Comparison of ENCODE assay signal across 8 cellular contexts in the genomic region with DNA sequence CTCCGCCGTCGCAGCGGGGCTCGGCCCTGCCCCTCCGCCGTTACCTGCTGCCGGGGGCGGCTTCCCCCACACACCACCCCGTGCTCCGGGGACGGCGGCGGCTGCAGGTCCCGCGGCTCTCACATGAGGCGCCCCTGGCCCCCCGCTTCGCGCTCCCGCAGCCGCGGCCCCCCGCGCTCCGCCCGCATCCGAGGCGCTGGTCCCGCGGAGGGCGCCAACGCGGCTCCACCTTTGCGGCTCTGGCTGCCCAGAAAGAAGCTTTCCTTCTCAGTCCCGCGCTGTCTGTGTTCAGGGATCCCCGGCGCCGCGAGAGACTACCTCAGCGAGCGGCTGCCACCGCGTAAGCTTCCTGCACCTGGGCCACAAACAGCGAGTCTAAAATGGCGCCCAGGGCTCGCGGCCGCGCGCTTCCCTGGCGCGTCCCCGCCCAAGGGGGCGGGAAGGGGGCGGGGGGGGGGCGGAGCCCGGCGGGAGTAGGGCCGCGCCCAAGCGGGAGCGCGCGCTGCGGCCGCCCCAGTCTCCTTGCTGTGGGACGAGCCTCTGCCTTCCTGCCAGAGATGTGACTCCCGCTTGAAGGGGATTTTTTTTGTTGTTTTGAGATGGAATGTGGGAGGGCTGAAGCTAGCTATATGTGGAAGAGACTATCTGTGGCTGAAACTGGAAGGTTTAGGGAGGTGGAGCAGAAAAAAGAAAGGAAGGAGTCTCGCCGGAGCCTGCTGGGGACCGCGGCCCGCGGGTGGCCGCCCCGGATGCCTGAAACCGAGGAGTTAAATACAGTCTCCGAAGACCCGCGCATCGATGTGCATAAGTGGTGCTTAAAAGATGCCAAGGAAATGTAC. TPM values are rescaled to one million over a fixed set of nuclear protein-coding genes. Genes with fewer than 3 reads are reported as not detected.
DNase-seq lines count a peak whose midpoint lies in the region; ATAC-seq, FAIRE-seq and TF ChIP-seq lines count a peak whose summit lies in the region.

TSS of gene FBXL3 (minus strand) at position 377 of the 839 bp plus-strand sequence. CDS start 5,299 bp downstream, outside the sequence.

- H3K4me2 ChIP-seq in HepG2 (ENCODE audit: low read depth, low read length), result peak within 1 kb of the TSS; percentile 94

- peaks cover 40% of the 10 kb centered on the region for H3K79me2 ChIP-seq in HepG2 (ENCODE audit: insufficient read depth, low read length)

- H2AFZ ChIP-seq in HepG2 (ENCODE audit: low read length), result peak within 1 kb of the TSS; percentile 92

- POLR2A ChIA-PET in HepG2 (lab: Yijun Ruan, JAX), result interaction anchor here (1.0 to 2.5 kb wide), 6 partner anchors 13 to 1266 kb away, joined by 3 to 12 read pairs (median 5); partner anchors contain the start of gene CLN5

- peak within 1 kb of the TSS; percentile 91 for H3K27ac Mint-ChIP-seq in dendritic cell treated with granulocyte-macrophage colony-stimulating factor and Interleukin-4, amounts not matched to agents 40 ng/mL and 50 ng/mL, for 4 days

- H3K36me3 Mint-ChIP-seq in dendritic cell treated with granulocyte-macrophage colony-stimulating factor and Interleukin-4, amounts not matched to agents 40 ng/mL and 50 ng/mL, for 4 days (ENCODE audit: low read depth), result peaks cover 29% of the 10 kb centered on the region

- peak within 1 kb of the TSS; percentile 96 for H3K27ac ChIP-seq in HepG2 (ENCODE audit: extremely low read length, insufficient read depth, low read length)

- FAIRE-seq in HepG2 (lab: Jason Lieb, UNC), result no peak

- TF ChIP-seq EP300 in HepG2 (IDR thresholded peaks at IDR 0.05; ENCODE audit: low read depth in 2 of 2, low read length in 2 of 2), result no peak
- TF ChIP-seq EP300 in HepG2 (CRISPR knock-in tag; IDR thresholded peaks at IDR 0.05; ENCODE audit: borderline replicate concordance), result no peak

- ATAC-seq in GM19328 (IDR thresholded peaks at IDR 0.05; ENCODE audit: unreplicated experiment), result peak; percentile 48
- ATAC-seq in HG03469 (IDR thresholded peaks at IDR 0.05; ENCODE audit: unreplicated experiment), result peak; percentile 46
- peak; percentile 78 for ATAC-seq in HepG2

- intact Hi-C loops in dendritic cell treated with granulocyte-macrophage colony-stimulating factor and Interleukin-4, amounts not matched to agents 40 ng/mL and 50 ng/mL, for 4 days (cut with micrococcal nuclease), result loop anchor here (2.0 to 5.0 kb wide), 2 partner anchors 34 to 40 kb away; partner anchors contain the start of gene CLN5
- intact Hi-C loops in HepG2 (cut with micrococcal nuclease; ENCODE audit: unreplicated experiment), result loop anchor here (5.0 to 10.0 kb wide), 2 partner anchors 35 to 298 kb away; partner anchors contain the start of gene MYCBP2

- peaks cover 1 to 4% of the 10 kb centered on the region in 2 experiments; a peak in 3 of 5 replicates for H3K36me3 ChIP-seq in HepG2 (replicated peaks in 1 of 2; ENCODE audit: control insufficient read depth in 1 of 2, insufficient read depth in 2 of 2, low read length in 2 of 2)

- peaks cover 48% of the 10 kb centered on the region for H3K4me1 ChIP-seq in HepG2 (ENCODE audit: insufficient read depth, low read length)

- no peaks in the 10 kb centered on the region for H3K27me3 Mint-ChIP-seq in dendritic cell treated with granulocyte-macrophage colony-stimulating factor and Interleukin-4, amounts not matched to agents 40 ng/mL and 50 ng/mL, for 4 days

- DNase-seq in C1 segment of cervical spinal cord (lab: John Stamatoyannopoulos, UW) (peak; percentile 34 to 95 (median 80)), NCI-H748 (lab: John Stamatoyannopoulos, UW; ENCODE audit: unreplicated experiment) (peak; percentile 89), HepG2 (ENCODE audit: low spot score) (peak; percentile 46)
- DNase-seq in activated CD4-positive, alpha-beta T cell treated with anti-CD3 and anti-CD28 coated beads, Interleukin-2, amount 50 U/mL, for 4 hours, result peak; percentile 72 to 75
- DNase-seq in stimulated activated CD4-positive, alpha-beta T cell treated with anti-CD3 and anti-CD28 coated beads, Interleukin-2, amount 100 ng/mL, for 48 hours, result peak; percentile 72 to 80

- no peaks in the 10 kb centered on the region for H3K9me3 ChIP-seq in HepG2 (ENCODE audit: low read length)

- H3K27me3 ChIP-seq in HepG2 (ENCODE audit: control insufficient read depth in 1 of 2, insufficient read depth in 2 of 2, low read length in 2 of 2), result no peaks in the 10 kb centered on the region; a peak in 1 of 5 replicates

- H4K20me1 ChIP-seq in HepG2 (ENCODE audit: insufficient read depth, low read length), result peaks cover 36% of the 10 kb centered on the region

- no TSS peak for BruUV-seq in HepG2 (replicated peaks; lab: Mats Ljungman, UMichigan)

- H3K9ac ChIP-seq in HepG2 (ENCODE audit: insufficient read depth, low read depth, low read length), result peak within 1 kb of the TSS; percentile 93

- peaks cover 50% of the 10 kb centered on the region for H3K4me1 Mint-ChIP-seq in dendritic cell treated with granulocyte-macrophage colony-stimulating factor and Interleukin-4, amounts not matched to agents 40 ng/mL and 50 ng/mL, for 4 days (ENCODE audit: low read depth)

- peak; percentile 57 to 92 for TF ChIP-seq POLR2A in HepG2 (IDR thresholded peaks at IDR 0.05; ENCODE audit: insufficient read depth in 1 of 2, low read depth in 2 of 2, low read length in 2 of 2)

- peak within 1 kb of the TSS; percentile 93 for H3K4me3 Mint-ChIP-seq in dendritic cell treated with granulocyte-macrophage colony-stimulating factor and Interleukin-4, amounts not matched to agents 40 ng/mL and 50 ng/mL, for 4 days

- CTCF ChIA-PET in HepG2 (lab: Yijun Ruan, JAX; ENCODE audit: low intra/inter-chr PET ratio, low total read pairs), result no interaction called here

- H3K4me3 ChIP-seq in HepG2 (replicated peaks in 1 of 3; ENCODE audit: insufficient read depth in 1 of 3, low read depth in 2 of 3, low read length in 3 of 3), result peak within 1 kb of the TSS; percentile 86 to 98 (median 95)

- H3K9me3 Mint-ChIP-seq in dendritic cell treated with granulocyte-macrophage colony-stimulating factor and Interleukin-4, amounts not matched to agents 40 ng/mL and 50 ng/mL, for 4 days, result peaks cover 4% of the 10 kb centered on the region

- under 1% methylated on average over 23 of the region's 83 CpGs for WGBS in HepG2 (ENCODE audit: low lambda C conversion rate)

- TF ChIP-seq CTCF in HepG2 (CRISPR knock-in tag; IDR thresholded peaks at IDR 0.05), result no peak

- peak; percentile 42; the same call in 1 of the 2 replicates for TF ChIP-seq RAD21 in HepG2 (CRISPR knock-in tag; IDR thresholded peaks at IDR 0.05)

- in situ Hi-C loops in HepG2 (cut with HindIII; ENCODE audit: extremely low pct_ligation_motif_present, low pct_unique_long_range_greater_than_20kb), result no loop called here

TF ChIP-seq in HepG2, 621 proteins besides CTCF, POLR2A, EP300 and RAD21 (continues in another document):
- TF ChIP-seq ZBTB7B (CRISPR knock-in tag; IDR thresholded peaks at IDR 0.05) (0 out of 2 replicates have a peak, but pooled peaks have one; percentile 10), ISX (CRISPR knock-in tag; conservative IDR thresholded peaks at IDR 0.05) (no peak), PRDM4 (CRISPR knock-in tag; IDR thresholded peaks at IDR 0.05; ENCODE audit: borderline replicate concordance) (no peak), ZNF709 (CRISPR knock-in tag; IDR thresholded peaks at IDR 0.05) (0 out of 2 replicates have a peak, but pooled peaks have one; percentile 51), ATRX (CRISPR knock-in tag; IDR thresholded peaks at IDR 0.05; ENCODE audit: borderline replicate concordance) (no peak), ZBTB21 (CRISPR knock-in tag; IDR thresholded peaks at IDR 0.05) (no peak), ZNF670 (CRISPR knock-in tag; IDR thresholded peaks at IDR 0.05; ENCODE audit: borderline replicate concordance) (peak; percentile 13; the same call in 1 of the 2 replicates)

RNA-seq across cellular contexts. Expression of gene FBXL3, which starts in this region (rescaled TPM):
- total RNA-seq in HepG2 (2016; rRNA removed; fragmentation: Illumina TruSeq; extraction: Trizol), result 18.5 and 22.6 TPM in 2 replicates
- 2.3 and 2.6 TPM in 2 replicates for total RNA-seq in HepG2 (2016; cell fraction: cytosol; rRNA removed; fragmentation: Illumina TruSeq; extraction: Trizol; ENCODE audit: low read depth)
- 18.5 and 23.2 TPM in 2 replicates for total RNA-seq in HepG2 (2016; cell fraction: insoluble cytoplasmic fraction; rRNA removed; fragmentation: Illumina TruSeq; extraction: Trizol)
- 7.6 and 9.0 TPM in 2 replicates for total RNA-seq in HepG2 (2016; cell fraction: membrane; rRNA removed; fragmentation: Illumina TruSeq; extraction: Trizol)
- 20.3 and 21.3 TPM in 2 replicates for total RNA-seq in HepG2 (2016; cell fraction: nucleus; rRNA removed; fragmentation: Illumina TruSeq; extraction: Trizol)
- 10.6 and 11.5 TPM in 2 replicates for polyA plus RNA-seq in HepG2 (2011; rRNA removed)
- polyA plus RNA-seq in HepG2 (2011; cell fraction: cytosol; rRNA removed), result 6.0 and 9.2 TPM in 2 replicates
- polyA plus RNA-seq in HepG2 (2011; cell fraction: nucleus; rRNA removed), result 7.8 and 8.4 TPM in 2 replicates
- 13.9 and 14.9 TPM in 2 replicates for polyA plus RNA-seq in HepG2 (2012)
- 0.85 and 1.0 TPM in 2 replicates for polyA plus RNA-seq in HepG2 (2016; cell fraction: cytosol; fragmentation: Illumina TruSeq; extraction: Trizol; ENCODE audit: low read depth)
- 18.4 and 20.6 TPM in 2 replicates for polyA plus RNA-seq in HepG2 (2016; cell fraction: insoluble cytoplasmic fraction; fragmentation: Illumina TruSeq; extraction: Trizol; ENCODE audit: low read depth)
- 4.1 and 4.8 TPM in 2 replicates for polyA plus RNA-seq in HepG2 (2016; cell fraction: membrane; fragmentation: Illumina TruSeq; extraction: Trizol; ENCODE audit: low read depth)
- polyA plus RNA-seq in HepG2 (2016; cell fraction: nucleus; fragmentation: Illumina TruSeq; extraction: Trizol; ENCODE audit: insufficient read depth, low read depth), result 15.3 and 17.3 TPM in 2 replicates
- 12.2 and 30.0 TPM in 2 replicates for polyA minus RNA-seq in HepG2 (2011; rRNA and poly(A)+ RNA removed; ENCODE audit: low replicate concordance)
- polyA minus RNA-seq in HepG2 (2011; cell fraction: cytosol; rRNA and poly(A)+ RNA removed), result 14.8 and 21.8 TPM in 2 replicates
- 49.8 and 50.1 TPM in 2 replicates for polyA minus RNA-seq in HepG2 (2011; cell fraction: nucleus; rRNA and poly(A)+ RNA removed)

Comparison
In these comparisons a context has a peak if more than half of its experiments do, and no peak if none do; other contexts are left out.
1. Peak in every context shown above with its lines: DNase-seq, ATAC-seq, H3K4me3 ChIP-seq and H3K27ac ChIP-seq.